In the genomic region with DNA sequence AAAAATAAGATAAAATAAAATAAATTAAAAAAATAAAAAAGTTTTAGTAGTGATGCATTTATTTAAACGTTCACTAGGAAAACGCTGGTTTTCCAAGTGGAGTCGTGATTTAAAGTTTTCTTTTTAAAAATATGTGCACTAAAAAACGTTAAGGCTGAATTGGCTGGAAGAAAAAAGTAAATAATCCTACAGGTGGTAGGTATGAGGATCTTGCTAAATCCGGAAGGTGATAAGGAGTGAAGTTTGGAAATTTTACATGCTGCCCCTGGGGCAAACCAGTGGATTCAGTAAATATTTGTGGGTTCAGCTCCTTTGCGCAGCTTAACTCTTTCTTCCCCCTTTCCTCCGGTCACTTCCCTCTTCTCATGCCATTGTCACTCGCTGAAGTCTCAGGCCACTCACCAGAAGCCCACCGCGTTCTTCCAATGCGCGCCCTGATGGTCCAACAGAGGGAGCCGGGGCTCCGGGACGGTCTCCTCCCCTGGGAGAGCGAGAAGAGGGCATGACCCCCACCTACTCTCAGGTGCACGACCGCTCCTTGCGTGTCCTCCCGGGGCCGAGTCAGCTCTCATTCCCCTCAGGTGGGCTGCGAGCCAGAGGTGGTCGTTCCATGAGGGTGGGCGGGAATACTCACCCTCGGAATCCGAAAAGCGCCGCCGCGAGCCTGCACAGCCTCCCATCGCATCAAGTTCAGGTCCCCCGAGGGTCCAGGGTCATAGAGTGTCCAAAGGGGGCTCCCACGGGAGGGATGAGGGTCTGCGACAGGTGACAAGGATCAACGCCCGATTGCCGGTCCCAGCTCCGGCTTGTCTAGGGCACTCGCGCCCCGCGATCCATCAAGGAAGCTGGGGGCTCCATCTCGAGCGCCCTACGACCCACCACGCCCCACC, we compare ENCODE assay signal across 8 cellular contexts. TPM values are rescaled to one million over a fixed set of nuclear protein-coding genes. Genes with fewer than 3 reads are reported as not detected.
DNase-seq lines count a peak whose midpoint lies in the region; ATAC-seq and TF ChIP-seq lines count a peak whose summit lies in the region.

No MANE protein-coding gene starts in this region.

- intact Hi-C loops in Caco-2 (cut with micrococcal nuclease; ENCODE audit: unreplicated experiment) (loop anchor here (2.0 kb wide), 1 partner anchor 13 kb away; no protein-coding TSS in a partner anchor), right cardiac atrium (cut with DNase I) (loop anchor here in 2 of 4 donors (5.0 to 10.0 kb wide), 2 partner anchors 56 to 123 kb away; partner anchors contain the start of gene SULT1A1 (in 1 of the 2))

- peak in 1 of 2 experiments; percentile 38 for TF ChIP-seq CTCF in Caco-2 (IDR thresholded peaks at IDR 0.05; ENCODE audit: insufficient read depth in 1 of 2, low read depth in 1 of 2, low read length in 1 of 2, severe bottlenecking in 1 of 2, unreplicated experiment in 1 of 2)

- H3K27ac ChIP-seq in right cardiac atrium (ENCODE audit: low read length) = peak overlapping the region; percentile 76

- 0 out of 2 replicates have a peak, but pooled peaks cover 3% of the 10 kb centered on the region for H3K36me3 ChIP-seq in Caco-2 (ENCODE audit: control insufficient read depth, insufficient read depth, low read length)

- peak; percentile 72 to 74 for DNase-seq in Caco-2
- DNase-seq in NCI-H1930 (lab: John Stamatoyannopoulos, UW) = peak; percentile 79
- DNase-seq in activated naive CD8-positive, alpha-beta T cell treated with anti-CD3 and anti-CD28 coated beads, Interleukin-2, amount 10 ng/mL, durations not matched to agents 7 days and 5 days = no peak
- DNase-seq in right cardiac atrium = peak; percentile 42 to 79 (median 77)
- peak; percentile 17 for DNase-seq in renal cortical epithelial cell (ENCODE audit: low read depth)
- DNase-seq in NCI-H2081 treated with DMSO at 0.1 percent for 48 hours (lab: John Stamatoyannopoulos, UW) = no peak

- H3K4me3 Mint-ChIP-seq in Caco-2 (ENCODE audit: unreplicated experiment) = peak overlapping the region; percentile 86
- peak overlapping the region; percentile 97 for H3K4me3 Mint-ChIP-seq in activated naive CD8-positive, alpha-beta T cell treated with anti-CD3 and anti-CD28 coated beads, Interleukin-2, amount 10 ng/mL, durations not matched to agents 7 days and 5 days

- no peaks in the 10 kb centered on the region for H3K4me1 Mint-ChIP-seq in Caco-2 (ENCODE audit: low read depth, unreplicated experiment)
- H3K4me1 Mint-ChIP-seq in activated naive CD8-positive, alpha-beta T cell treated with anti-CD3 and anti-CD28 coated beads, Interleukin-2, amount 10 ng/mL, durations not matched to agents 7 days and 5 days = peaks cover 39% of the 10 kb centered on the region

- H3K27ac Mint-ChIP-seq in Caco-2 (ENCODE audit: unreplicated experiment) = peak overlapping the region; percentile 98
- peak overlapping the region; percentile 99 for H3K27ac Mint-ChIP-seq in activated naive CD8-positive, alpha-beta T cell treated with anti-CD3 and anti-CD28 coated beads, Interleukin-2, amount 10 ng/mL, durations not matched to agents 7 days and 5 days

- CTCF ChIA-PET in Caco-2 (lab: Charles Lee) = interaction anchor here (0.6 kb wide), 1 partner anchor 13 kb away, joined by 3 read pairs; no protein-coding TSS in a partner anchor

- H3K4me3 ChIP-seq in Caco-2 (ENCODE audit: low read depth, low read length) (peak overlapping the region; percentile 66), right cardiac atrium (ENCODE audit: low read length) (peak overlapping the region; percentile 96)

- H3K36me3 Mint-ChIP-seq in Caco-2 (ENCODE audit: insufficient read depth, unreplicated experiment) = peaks cover 9% of the 10 kb centered on the region
- H3K36me3 Mint-ChIP-seq in activated naive CD8-positive, alpha-beta T cell treated with anti-CD3 and anti-CD28 coated beads, Interleukin-2, amount 10 ng/mL, durations not matched to agents 7 days and 5 days = peaks cover 25% of the 10 kb centered on the region

- H3K27me3 ChIP-seq in Caco-2 (replicated peaks; ENCODE audit: control insufficient read depth, insufficient read depth, low read length) = no peaks in the 10 kb centered on the region
- no peaks in the 10 kb centered on the region for H3K27me3 ChIP-seq in right cardiac atrium (ENCODE audit: control insufficient read depth, insufficient read depth)

- no peaks in the 10 kb centered on the region for H3K9me3 ChIP-seq in Caco-2
- no peaks in the 10 kb centered on the region for H3K9me3 ChIP-seq in right cardiac atrium (ENCODE audit: control insufficient read depth, low read length)

- POLR2A ChIA-PET in Caco-2 (lab: Charles Lee) = interaction anchor here (0.6 kb wide), 1 partner anchor 13 kb away, joined by 4 read pairs; no protein-coding TSS in a partner anchor
- POLR2A ChIA-PET in activated naive CD8-positive, alpha-beta T cell treated with anti-CD3 and anti-CD28 coated beads, Interleukin-2, amount 10 ng/mL, durations not matched to agents 7 days and 5 days (lab: Charles Lee) = interaction anchor here (0.6 to 1.0 kb wide), 5 partner anchors 9 to 321 kb away, joined by 3 to 6 read pairs (median 3); partner anchors contain the start of gene SGF29

- 1% methylated on average over 46 of the region's 46 CpGs for WGBS in right cardiac atrium

- peak; percentile 8 for ATAC-seq in GM21381 (IDR thresholded peaks at IDR 0.05; ENCODE audit: unreplicated experiment)
- ATAC-seq in activated naive CD8-positive, alpha-beta T cell treated with anti-CD3 and anti-CD28 coated beads, Interleukin-2, amount 10 ng/mL, durations not matched to agents 7 days and 5 days (ENCODE audit: low read depth) = no peak
- ATAC-seq in right cardiac atrium = peak; percentile 53 to 63
- ATAC-seq in HG02938 (IDR thresholded peaks at IDR 0.05; ENCODE audit: unreplicated experiment) = no peak

- TSS peak; percentile 55 for BruUV-seq in Caco-2 (replicated peaks; lab: Mats Ljungman, UMichigan)

- H3K4me1 ChIP-seq in Caco-2 (no peaks in the 10 kb centered on the region), right cardiac atrium (ENCODE audit: control insufficient read depth, insufficient read depth, low read length) (no peaks in the 10 kb centered on the region)

- H3K9me3 Mint-ChIP-seq in Caco-2 (ENCODE audit: unreplicated experiment) = no peaks in the 10 kb centered on the region
- H3K9me3 Mint-ChIP-seq in activated naive CD8-positive, alpha-beta T cell treated with anti-CD3 and anti-CD28 coated beads, Interleukin-2, amount 10 ng/mL, durations not matched to agents 7 days and 5 days = no peaks in the 10 kb centered on the region

- no peaks in the 10 kb centered on the region for H3K27me3 Mint-ChIP-seq in Caco-2 (ENCODE audit: insufficient read depth, unreplicated experiment)
- H3K27me3 Mint-ChIP-seq in activated naive CD8-positive, alpha-beta T cell treated with anti-CD3 and anti-CD28 coated beads, Interleukin-2, amount 10 ng/mL, durations not matched to agents 7 days and 5 days = no peaks in the 10 kb centered on the region

RNA-seq across cellular contexts. Expression of gene CLN3, which starts 0.5 kb away (rescaled TPM):
- 41.0 and 42.2 TPM in 2 replicates for total RNA-seq in Caco-2 (2022)
- 10 to 100 TPM; 58.4 to 60.0 TPM for total RNA-seq in activated naive CD8-positive, alpha-beta T cell treated with anti-CD3 and anti-CD28 coated beads, Interleukin-2, amount 10 ng/mL, durations not matched to agents 7 days and 5 days
- total RNA-seq in right cardiac atrium = 10 to 100 TPM; 10.0 to 17.9 (median 13.9) TPM
- 12.4 TPM for polyA plus RNA-seq in right cardiac atrium
- total RNA-seq in renal cortical epithelial cell = 21.5 and 27.3 TPM in 2 replicates

RNA-seq across cellular contexts. Expression of gene APOBR, which starts 3.1 kb away (rescaled TPM):
- 0.61 and 0.63 TPM in 2 replicates for total RNA-seq in Caco-2 (2022)
- 10 to 100 TPM; 23.9 to 26.1 TPM for total RNA-seq in activated naive CD8-positive, alpha-beta T cell treated with anti-CD3 and anti-CD28 coated beads, Interleukin-2, amount 10 ng/mL, durations not matched to agents 7 days and 5 days
- 1 to 10 TPM in 1 of 4 donors, under 1 TPM in 3; 0.37 to 1.0 (median 0.87) TPM for total RNA-seq in right cardiac atrium
- polyA plus RNA-seq in right cardiac atrium = 0.68 TPM
- total RNA-seq in renal cortical epithelial cell = 0.05 TPM in 1 of 2 replicates, not detected in the other

RNA-seq across cellular contexts. Expression of gene IL27, which starts 15.3 kb away (rescaled TPM):
- 0.53 and 0.66 TPM in 2 replicates for total RNA-seq in Caco-2 (2022)
- total RNA-seq in activated naive CD8-positive, alpha-beta T cell treated with anti-CD3 and anti-CD28 coated beads, Interleukin-2, amount 10 ng/mL, durations not matched to agents 7 days and 5 days = not detected
- total RNA-seq in right cardiac atrium = not detected
- polyA plus RNA-seq in right cardiac atrium = not detected
- not detected in 2 replicates for total RNA-seq in renal cortical epithelial cell

RNA-seq across cellular contexts. Expression of gene NPIPB7, which starts 19.2 kb away (rescaled TPM):
- total RNA-seq in Caco-2 (2022) (not detected in 2 replicates), right cardiac atrium (not detected), renal cortical epithelial cell (not detected in 2 replicates)
- total RNA-seq in activated naive CD8-positive, alpha-beta T cell treated with anti-CD3 and anti-CD28 coated beads, Interleukin-2, amount 10 ng/mL, durations not matched to agents 7 days and 5 days = under 1 TPM in 1 of 2 experiments, not detected in 1; 0.25 TPM
- polyA plus RNA-seq in right cardiac atrium = not detected

RNA-seq across cellular contexts. Expression of gene NUPR1, which starts 47.4 kb away (rescaled TPM):
- total RNA-seq in Caco-2 (2022) = 8.8 and 16.6 TPM in 2 replicates
- total RNA-seq in activated naive CD8-positive, alpha-beta T cell treated with anti-CD3 and anti-CD28 coated beads, Interleukin-2, amount 10 ng/mL, durations not matched to agents 7 days and 5 days = under 1 TPM in 1 of 2 experiments, not detected in 1; 0.20 TPM
- 10 to 100 TPM; 63.7 to 69.8 (median 66.3) TPM for total RNA-seq in right cardiac atrium
- polyA plus RNA-seq in right cardiac atrium = 106 TPM
- total RNA-seq in renal cortical epithelial cell = 1.4 and 3.0 TPM in 2 replicates

Comparison
In these comparisons a context has a peak if more than half of its experiments do, and no peak if none do; other contexts are left out.
1. DNase-seq: peak in Caco-2 (2 of 2), NCI-H1930 (2 of 2), right cardiac atrium (3 of 3) and renal cortical epithelial cell (single experiment); none in activated naive CD8-positive, alpha-beta T cell treated with anti-CD3 and anti-CD28 coated beads, Interleukin-2, amount 10 ng/mL, durations not matched to agents 7 days and 5 days (single experiment) and NCI-H2081 treated with DMSO at 0.1 percent for 48 hours (single experiment).
2. ATAC-seq: peak in GM21381 (single experiment) and right cardiac atrium (2 of 2); none in activated naive CD8-positive, alpha-beta T cell treated with anti-CD3 and anti-CD28 coated beads, Interleukin-2, amount 10 ng/mL, durations not matched to agents 7 days and 5 days (single experiment) and HG02938 (single experiment).
3. RNA of gene APOBR, which starts 3.1 kb away (total RNA-seq): 23.9 to 26.1 TPM in activated naive CD8-positive, alpha-beta T cell treated with anti-CD3 and anti-CD28 coated beads, Interleukin-2, amount 10 ng/mL, durations not matched to agents 7 days and 5 days; 0.37 to 1.0 TPM in right cardiac atrium, 0.61 to 0.63 TPM in Caco-2 and 0.05 TPM in renal cortical epithelial cell; every median in the first group is over 10 times any median in the second.